10 cellular contexts compared by ENCODE assay signal in genomic region chr1:157961805-157962762, GRCh38. TPM values are rescaled to one million over a fixed set of nuclear protein-coding genes. Genes with fewer than 3 reads are reported as not detected.
DNase-seq lines count a peak whose midpoint lies in the region; ATAC-seq, FAIRE-seq and TF ChIP-seq lines count a peak whose summit lies in the region.
"Had no signal": no experiment of that assay in that cellular context is flagged by ENCODE, and none has a peak within 500 bp of the region (broad histone marks: within the 10 kb centered on the region; RNA-seq: fewer than 3 reads in every experiment).

No MANE protein-coding gene starts in this region.

- peak; percentile 20 for DNase-seq in NK-92 treated with Interleukin-12 subunit alpha and Interleukin-12 subunit beta, amount 100 ng/mL, for 24 hours (lab: John Stamatoyannopoulos, UW)
- no peak for DNase-seq in NK-92 (lab: John Stamatoyannopoulos, UW; ENCODE audit: unreplicated experiment)
- no peak for DNase-seq in K562 (ENCODE audit: extremely low read depth in 1 of 4, low spot score in 3 of 4)
- no peak for DNase-seq in pancreas
- DNase-seq: upper lobe of left lung had no signal

- CTCF ChIA-PET in K562 (lab: Yijun Ruan, JAX; ENCODE audit: low intra/inter-chr PET ratio), result interaction anchor here (1.1 to 2.6 kb wide), 2 partner anchors 158 to 163 kb away, joined by 3 to 13 read pairs; no protein-coding TSS in a partner anchor

- H3K9me3 ChIP-seq in K562 (replicated peaks; ENCODE audit: control insufficient read depth, insufficient read depth, low read depth, low read length) (no peaks in the 10 kb centered on the region), pancreas (no peaks in the 10 kb centered on the region)
- H3K9me3 ChIP-seq: upper lobe of left lung had no signal

- no peaks in the 10 kb centered on the region for H3K9me1 ChIP-seq in K562 (ENCODE audit: control insufficient read depth, insufficient read depth, low read length)

- peak; percentile 59 for ATAC-seq in HG03565 (IDR thresholded peaks at IDR 0.05; ENCODE audit: unreplicated experiment)
- ATAC-seq in K562, result no peak
- peak in 3 of 4 donors; percentile 17 to 64 (median 51) for ATAC-seq in pancreas
- ATAC-seq in HG03095 (IDR thresholded peaks at IDR 0.05; ENCODE audit: unreplicated experiment), result no peak
- ATAC-seq in HG03045 (IDR thresholded peaks at IDR 0.05; ENCODE audit: unreplicated experiment), result no peak
- no peak for ATAC-seq in GM18519 (IDR thresholded peaks at IDR 0.05; ENCODE audit: low FRiP score, unreplicated experiment)

- FAIRE-seq in K562 (lab: Jason Lieb, UNC), result no peak
- no peak for FAIRE-seq in pancreas (lab: Jason Lieb, UNC)

- H3K4me1 ChIP-seq in K562 (replicated peaks in 1 of 2; ENCODE audit: control insufficient read depth in 2 of 2, insufficient read depth in 2 of 2, low read length in 2 of 2) (no peaks in the 10 kb centered on the region), pancreas (peaks cover 0 to 5% (median 3%) of the 10 kb centered on the region in 3 donors)

- H3K36me3 ChIP-seq in K562 (ENCODE audit: control insufficient read depth, insufficient read depth, low read length) (no peaks in the 10 kb centered on the region), pancreas (no peaks in the 10 kb centered on the region)
- H3K36me3 ChIP-seq: upper lobe of left lung had no signal

- in situ Hi-C loops in K562 (cut with MboI), result loop anchor here (5.0 kb wide), 1 partner anchor 160 kb away; no protein-coding TSS in a partner anchor

- intact Hi-C loops in K562 (cut with micrococcal nuclease) (loop anchor here (2.0 to 10.0 kb wide), 2 partner anchors 163 to 1113 kb away; partner anchors contain the start of gene AIM2), pancreas (cut with DNase I) (no loop called here)

- TF ChIP-seq POLR2A in K562 (conservative IDR thresholded peaks at IDR 0.05), result no peak

- under 1% methylated on average over 11 of the region's 11 CpGs for WGBS in K562 (ENCODE audit: insufficient coverage, low coverage, missing lambda C conversion rate)
- WGBS in pancreas, 2 donors, result 39 to 44% methylated on average over 11 of the region's 11 CpGs

- H2AFZ ChIP-seq in K562 (ENCODE audit: low read depth, low read length), result no peak overlapping the region

- peaks cover 0 to 19% of the 10 kb centered on the region in 2 experiments; a peak in 2 of 5 replicates for H3K27me3 ChIP-seq in K562 (ENCODE audit: control insufficient read depth in 2 of 2, insufficient read depth in 2 of 2, low read length in 2 of 2)
- H3K27me3 ChIP-seq in pancreas, result no peaks in the 10 kb centered on the region
- H3K27me3 ChIP-seq: upper lobe of left lung had no signal

- no peak for TF ChIP-seq EP300 in K562 (IDR thresholded peaks at IDR 0.05; ENCODE audit: low read length)

- no peak for TF ChIP-seq RAD21 in K562 (CRISPR knock-in tag; conservative IDR thresholded peaks at IDR 0.05 in 1 of 2, IDR thresholded peaks at IDR 0.05 in 1 of 2)

- no peak overlapping the region for H3K9ac ChIP-seq in K562 (ENCODE audit: insufficient read depth in 1 of 2, low read depth in 2 of 2, low read length in 2 of 2)

- BruUV-seq in K562 (replicated peaks; lab: Mats Ljungman, UMichigan), result no TSS peak

- H3K79me2 ChIP-seq in K562 (ENCODE audit: control insufficient read depth, insufficient read depth, low read length), result no peaks in the 10 kb centered on the region

- H3K4me2 ChIP-seq in K562 (ENCODE audit: insufficient read depth, low read length), result no peak overlapping the region

- TF ChIP-seq CTCF in K562 (IDR thresholded peaks at IDR 0.05 in 2 of 3, conservative IDR thresholded peaks at IDR 0.05 in 1 of 3; ENCODE audit: insufficient read depth in 2 of 3, low read depth in 1 of 3, low read length in 3 of 3) (no peak), pancreas (IDR thresholded peaks at IDR 0.05) (no peak)

- POLR2A ChIA-PET in K562 (lab: Yijun Ruan, JAX), result interaction anchor here (0.6 to 0.7 kb wide), 2 partner anchors 157 to 1252 kb away, joined by 3 read pairs; no protein-coding TSS in a partner anchor

- no peak overlapping the region for H3K4me3 ChIP-seq in K562
- H3K4me3 ChIP-seq in pancreas, result no peak overlapping the region
- H3K4me3 ChIP-seq: SK-N-MC, upper lobe of left lung had no signal

- no peaks in the 10 kb centered on the region for H4K20me1 ChIP-seq in K562 (replicated peaks; ENCODE audit: control insufficient read depth, insufficient read depth, low read length)

- no peak overlapping the region for H3K27ac ChIP-seq in K562 (ENCODE audit: extremely low read depth, low read depth, low read length)
- H3K27ac ChIP-seq in pancreas, result peak overlapping the region in 2 of 4 donors; percentile 3 to 10
- H3K27ac ChIP-seq: SK-N-MC, upper lobe of left lung had no signal

TF ChIP-seq in K562, 482 proteins besides CTCF, POLR2A, EP300 and RAD21 (continues in another document):
- TF ChIP-seq NKRF (IDR thresholded peaks at IDR 0.05; ENCODE audit: borderline replicate concordance) (no peak), ATF3 (IDR thresholded peaks at IDR 0.05) (peak; percentile 27; the same call in 1 of the 2 replicates), ATF3 (CRISPR knock-in tag; conservative IDR thresholded peaks at IDR 0.05) (no peak), RFX5 (IDR thresholded peaks at IDR 0.05; ENCODE audit: low read depth, low read length) (no peak)

RNA-seq across cellular contexts. Expression of gene KIRREL1, which starts 31.4 kb away (rescaled TPM):
- 0.07 and 0.56 TPM in 2 replicates for total RNA-seq in K562 (2011; cell fraction: chromatin; rRNA removed; ENCODE audit: low replicate concordance)
- 0.13 and 0.17 TPM in 2 replicates for total RNA-seq in K562 (2011; cell fraction: nucleolus; rRNA removed)
- total RNA-seq in K562 (2011; cell fraction: nucleoplasm; rRNA removed), result 0.15 and 0.29 TPM in 2 replicates
- total RNA-seq in K562 (2014; rRNA removed), result 0.05 TPM in 1 of 2 replicates, not detected in the other
- total RNA-seq in K562 (2014; rRNA removed; fragmentation: Illumina TruSeq; extraction: Trizol), result under 0.01 TPM in 1 of 2 replicates, not detected in the other
- total RNA-seq in K562 (2015; rRNA removed; fragmentation: Illumina TruSeq; extraction: Trizol), result 0.07 TPM in 1 of 2 replicates, not detected in the other
- 0.18 and 0.22 TPM in 2 replicates for total RNA-seq in K562 (2021)
- polyA plus RNA-seq in K562 (2011; rRNA removed), result 0.01 TPM in 1 of 2 replicates, not detected in the other
- 0.06 TPM in 1 of 2 replicates, not detected in the other for polyA plus RNA-seq in K562 (2011; cell fraction: cytosol; rRNA removed)
- polyA plus RNA-seq in K562 (2011; cell fraction: nucleus; rRNA removed), result 0.20 TPM in 1 of 2 replicates, not detected in the other
- 0.04 and 0.09 TPM in 2 replicates for polyA plus RNA-seq in K562 (2012)
- 0.01 TPM in 2 replicates for polyA plus RNA-seq in K562 (2014; fragmentation: Illumina TruSeq; extraction: Trizol)
- polyA plus RNA-seq in K562 (2014; fragmentation: Nextera tagmentation; extraction: Ambion mirVana), result not detected
- not detected in 2 replicates for polyA plus RNA-seq in K562 (2014; rRNA removed)
- 0.07 TPM in 1 of 2 replicates, not detected in the other for polyA minus RNA-seq in K562 (2011; rRNA and poly(A)+ RNA removed)
- polyA minus RNA-seq in K562 (2011; cell fraction: cytosol; rRNA and poly(A)+ RNA removed), result 0.48 and 0.82 TPM in 2 replicates
- 0.22 and 0.27 TPM in 2 replicates for polyA minus RNA-seq in K562 (2011; cell fraction: nucleus; rRNA and poly(A)+ RNA removed)
- 10 to 100 TPM in 1 of 6 donors, 1 to 10 TPM in 5; 1.9 to 13.0 (median 4.9) TPM for total RNA-seq in pancreas
- 1 to 10 TPM; 2.5 to 3.8 TPM for polyA plus RNA-seq in pancreas

Comparison
In these comparisons a context has a peak if more than half of its experiments do, and no peak if none do; other contexts are left out.
1. ATAC-seq: peak in HG03565 (single experiment) and pancreas (3 of 4); none in K562 (single experiment), HG03095 (single experiment), HG03045 (single experiment) and GM18519 (single experiment).